Comparison of ENCODE assay signal across 25 cellular contexts in genomic region chr12:91287753-91288152, GRCh38.
"Had no signal": no experiment of that assay in that cellular context is flagged by ENCODE, and none has a peak within 500 bp of the region (broad histone marks: within the 10 kb centered on the region; RNA-seq: fewer than 3 reads in every experiment).

No MANE protein-coding gene starts in this region.

- H3K27me3 ChIP-seq: ascending aorta, cardiac muscle cell, SJCRH30 had no signal

- DNase-seq: activated CD4-positive, alpha-beta T cell treated with anti-CD3 and anti-CD28 coated beads, Interleukin-2, amount 10 ng/mL, durations not matched to agents 7 days and 5 days; activated CD4-positive, alpha-beta T cell treated with anti-CD3 and anti-CD28 coated beads, Interleukin-2, amount 50 U/mL, for 48 hours; activated CD8-positive, alpha-beta T cell treated with anti-CD3 and anti-CD28 coated beads, Interleukin-2, amount 10 ng/mL, durations not matched to agents 7 days and 5 days; activated gamma-delta T cell; activated naive CD4-positive, alpha-beta T cell treated with Interleukin-2 at 50 U/mL for 16 hours; activated naive CD8-positive, alpha-beta T cell treated with anti-CD3 and anti-CD28 coated beads, Interleukin-2, amount 10 ng/mL, durations not matched to agents 7 days and 5 days; activated T-cell treated with anti-CD3 and anti-CD28 coated beads, Interleukin-2, amount 50 U/mL, for 24 hours; amygdala; NCI-H1105; NCI-H1417 treated with DMSO at 0.1 percent for 48 hours; NCI-H187 treated with DMSO at 0.1 percent for 48 hours; NCI-H2081; NCI-H226; NCI-H446 treated with DMSO at 0.1 percent for 48 hours; NCI-H524; NCI-H69; SHP77; SJCRH30; T1000 had no signal

- H3K36me3 Mint-ChIP-seq: activated naive CD4-positive, alpha-beta T cell treated with anti-CD3 and anti-CD28 coated beads, Interleukin-2, amount 50 U/mL, for 24 hours; activated naive CD8-positive, alpha-beta T cell treated with anti-CD3 and anti-CD28 coated beads, Interleukin-2, amount 10 ng/mL, durations not matched to agents 7 days and 5 days had no signal

- H3K27me3 Mint-ChIP-seq: activated CD4-positive, alpha-beta T cell treated with anti-CD3 and anti-CD28 coated beads, Interleukin-2, amount 10 ng/mL, durations not matched to agents 7 days and 5 days; activated T-cell treated with anti-CD3 and anti-CD28 coated beads, Interleukin-2, amount 50 U/mL, for 24 hours had no signal

- ATAC-seq: activated CD8-positive, alpha-beta T cell treated with anti-CD3 and anti-CD28 coated beads, Interleukin-2, amount 10 ng/mL, durations not matched to agents 7 days and 5 days; Panc1 had no signal

- H3K4me3 Mint-ChIP-seq: activated CD4-positive, alpha-beta T cell treated with anti-CD3 and anti-CD28 coated beads, Interleukin-2, amount 10 ng/mL, durations not matched to agents 7 days and 5 days; activated CD8-positive, alpha-beta T cell treated with anti-CD3 and anti-CD28 coated beads, Interleukin-2, amount 10 ng/mL, durations not matched to agents 7 days and 5 days; activated naive CD4-positive, alpha-beta T cell treated with anti-CD3 and anti-CD28 coated beads, Interleukin-2, amount 50 U/mL, for 24 hours; activated naive CD8-positive, alpha-beta T cell treated with anti-CD3 and anti-CD28 coated beads, Interleukin-2, amount 10 ng/mL, durations not matched to agents 7 days and 5 days; activated T-cell treated with anti-CD3 and anti-CD28 coated beads, Interleukin-2, amount 50 U/mL, for 24 hours had no signal

- H3K9me3 ChIP-seq: ascending aorta, SJCRH30 had no signal

- H3K36me3 ChIP-seq: ascending aorta, cardiac muscle cell, SJCRH30 had no signal

- H3K4me1 Mint-ChIP-seq: activated CD4-positive, alpha-beta T cell treated with anti-CD3 and anti-CD28 coated beads, Interleukin-2, amount 10 ng/mL, durations not matched to agents 7 days and 5 days; activated naive CD4-positive, alpha-beta T cell treated with anti-CD3 and anti-CD28 coated beads, Interleukin-2, amount 50 U/mL, for 24 hours; activated naive CD8-positive, alpha-beta T cell treated with anti-CD3 and anti-CD28 coated beads, Interleukin-2, amount 10 ng/mL, durations not matched to agents 7 days and 5 days had no signal

- H3K4me3 ChIP-seq: ascending aorta, cardiac muscle cell, SJCRH30, SK-N-MC had no signal

- H3K9me3 Mint-ChIP-seq: activated CD4-positive, alpha-beta T cell treated with anti-CD3 and anti-CD28 coated beads, Interleukin-2, amount 10 ng/mL, durations not matched to agents 7 days and 5 days; activated naive CD4-positive, alpha-beta T cell treated with anti-CD3 and anti-CD28 coated beads, Interleukin-2, amount 50 U/mL, for 24 hours; activated naive CD8-positive, alpha-beta T cell treated with anti-CD3 and anti-CD28 coated beads, Interleukin-2, amount 10 ng/mL, durations not matched to agents 7 days and 5 days; activated T-cell treated with anti-CD3 and anti-CD28 coated beads, Interleukin-2, amount 50 U/mL, for 24 hours; activated T-helper 2 cell treated with anti-CD3 and anti-CD28 coated beads, Interferon-gamma antibody, Interleukin-2, Interleukin-4, amounts not matched to agents 10 μg/mL and 5 μg/mL and 100 μg/mL, durations not matched to agents 14 hours and 24 hours and 36 hours had no signal

- H3K27ac Mint-ChIP-seq: activated CD4-positive, alpha-beta T cell treated with anti-CD3 and anti-CD28 coated beads, Interleukin-2, amount 10 ng/mL, durations not matched to agents 7 days and 5 days; activated CD8-positive, alpha-beta T cell treated with anti-CD3 and anti-CD28 coated beads, Interleukin-2, amount 10 ng/mL, durations not matched to agents 7 days and 5 days; activated naive CD4-positive, alpha-beta T cell treated with anti-CD3 and anti-CD28 coated beads, Interleukin-2, amount 50 U/mL, for 24 hours; activated naive CD8-positive, alpha-beta T cell treated with anti-CD3 and anti-CD28 coated beads, Interleukin-2, amount 10 ng/mL, durations not matched to agents 7 days and 5 days; activated T-cell treated with anti-CD3 and anti-CD28 coated beads, Interleukin-2, amount 50 U/mL, for 24 hours; activated T-helper 2 cell treated with anti-CD3 and anti-CD28 coated beads, Interferon-gamma antibody, Interleukin-2, Interleukin-4, amounts not matched to agents 10 μg/mL and 5 μg/mL and 100 μg/mL, durations not matched to agents 14 hours and 24 hours and 36 hours had no signal

- H3K27ac ChIP-seq: ascending aorta, cardiac muscle cell, SJCRH30, SK-N-MC had no signal

- H3K4me1 ChIP-seq: ascending aorta, SJCRH30 had no signal
